In genomic region chr10:102621418-102622325, GRCh38 we compare ENCODE assay signal across 10 cellular contexts. TPM values are rescaled to one million over a fixed set of nuclear protein-coding genes. Genes with fewer than 3 reads are reported as not detected.
DNase-seq lines count a peak whose midpoint lies in the region; ATAC-seq and TF ChIP-seq lines count a peak whose summit lies in the region.
"Had no signal": no experiment of that assay in that cellular context is flagged by ENCODE, and none has a peak within 500 bp of the region (broad histone marks: within the 10 kb centered on the region; RNA-seq: fewer than 3 reads in every experiment).

No MANE protein-coding gene starts in this region.

- H3K36me3 ChIP-seq in gastroesophageal sphincter, result peaks cover 0 to 17% of the 10 kb centered on the region in 2 donors

- H3K27ac ChIP-seq in RWPE1 (peak overlapping the region; percentile 47), gastroesophageal sphincter (peak overlapping the region in 3 of 4 donors; percentile 60 to 70 (median 68))

- H3K9me3 Mint-ChIP-seq in progenitor cell of endocrine pancreas (ENCODE audit: low read depth), result no peaks in the 10 kb centered on the region
- H3K9me3 Mint-ChIP-seq in activated naive CD8-positive, alpha-beta T cell treated with anti-CD3 and anti-CD28 coated beads, Interleukin-2, amount 50 U/mL, for 24 hours, result no peaks in the 10 kb centered on the region
- H3K9me3 Mint-ChIP-seq: naive B cell had no signal

- TF ChIP-seq EP300 in gastroesophageal sphincter (IDR thresholded peaks at IDR 0.05), result no peak

- TF ChIP-seq POLR2A in gastroesophageal sphincter (IDR thresholded peaks at IDR 0.05), result no peak

- H3K4me1 ChIP-seq in gastroesophageal sphincter, result peaks cover 0 to 87% (median 56%) of the 10 kb centered on the region in 3 donors

- peaks cover 20% of the 10 kb centered on the region for H3K4me1 Mint-ChIP-seq in progenitor cell of endocrine pancreas (ENCODE audit: low read depth)
- H3K4me1 Mint-ChIP-seq in activated naive CD8-positive, alpha-beta T cell treated with anti-CD3 and anti-CD28 coated beads, Interleukin-2, amount 50 U/mL, for 24 hours, result no peaks in the 10 kb centered on the region

- H3K27me3 ChIP-seq in gastroesophageal sphincter, result no peaks in the 10 kb centered on the region

- DNase-seq in AG10803 (ENCODE audit: low read depth) (peak; percentile 65), RWPE1 (ENCODE audit: low spot score) (no peak), progenitor cell of endocrine pancreas (ENCODE audit: low spot score, unreplicated experiment) (no peak)
- no peak for DNase-seq in activated naive CD8-positive, alpha-beta T cell treated with anti-CD3 and anti-CD28 coated beads, Interleukin-2, amount 50 U/mL, for 24 hours
- no peak for DNase-seq in activated effector memory CD4-positive, alpha-beta T cell treated with Interleukin-2 at 50 U/mL for 16 hours
- no peak for DNase-seq in stimulated activated naive CD4-positive, alpha-beta T cell treated with Interleukin-2 at 50 U/mL for 16 hours (lab: John Stamatoyannopoulos, UW)
- DNase-seq: naive B cell had no signal

- TF ChIP-seq CTCF in AG10803 (conservative IDR thresholded peaks at IDR 0.05; ENCODE audit: low read length), result no peak
- no peak for TF ChIP-seq CTCF in RWPE1 (conservative IDR thresholded peaks at IDR 0.05; ENCODE audit: low read depth)
- TF ChIP-seq CTCF in gastroesophageal sphincter (IDR thresholded peaks at IDR 0.05), result no peak
- TF ChIP-seq CTCF in progenitor cell of endocrine pancreas (IDR thresholded peaks at IDR 0.05; ENCODE audit: unreplicated experiment), result no peak

- 60 to 70% methylated on average over 3 of the region's 13 CpGs for WGBS in gastroesophageal sphincter (ENCODE audit: low coverage in 1 of 2), 2 donors

- H3K36me3 Mint-ChIP-seq in progenitor cell of endocrine pancreas (ENCODE audit: insufficient read depth), result peaks cover 9% of the 10 kb centered on the region
- no peaks in the 10 kb centered on the region for H3K36me3 Mint-ChIP-seq in activated naive CD8-positive, alpha-beta T cell treated with anti-CD3 and anti-CD28 coated beads, Interleukin-2, amount 50 U/mL, for 24 hours (ENCODE audit: low read depth)

- H3K4me3 ChIP-seq in AG10803 (ENCODE audit: low read length) (no peak overlapping the region), gastroesophageal sphincter (no peak overlapping the region)
- H3K4me3 ChIP-seq: K562 had no signal

- H3K4me3 Mint-ChIP-seq in progenitor cell of endocrine pancreas (ENCODE audit: low read depth), result no peak overlapping the region
- H3K4me3 Mint-ChIP-seq in activated naive CD8-positive, alpha-beta T cell treated with anti-CD3 and anti-CD28 coated beads, Interleukin-2, amount 50 U/mL, for 24 hours, result no peak overlapping the region
- H3K4me3 Mint-ChIP-seq: naive B cell had no signal

- H3K27ac Mint-ChIP-seq in progenitor cell of endocrine pancreas, result peak overlapping the region; percentile 89
- no peak overlapping the region for H3K27ac Mint-ChIP-seq in activated naive CD8-positive, alpha-beta T cell treated with anti-CD3 and anti-CD28 coated beads, Interleukin-2, amount 50 U/mL, for 24 hours
- H3K27ac Mint-ChIP-seq: naive B cell had no signal

- ATAC-seq in gastroesophageal sphincter, result no peak
- ATAC-seq in activated naive CD8-positive, alpha-beta T cell treated with anti-CD3 and anti-CD28 coated beads, Interleukin-2, amount 50 U/mL, for 24 hours, result no peak
- no peak for ATAC-seq in GM19395 (IDR thresholded peaks at IDR 0.05; ENCODE audit: unreplicated experiment)

- POLR2A ChIA-PET in RWPE1 (lab: Yijun Ruan, JAX; ENCODE audit: low non-redundant PET), result no interaction called here

- no peaks in the 10 kb centered on the region for H3K9me3 ChIP-seq in gastroesophageal sphincter

- H3K27me3 Mint-ChIP-seq in progenitor cell of endocrine pancreas, result no peaks in the 10 kb centered on the region
- no peaks in the 10 kb centered on the region for H3K27me3 Mint-ChIP-seq in activated naive CD8-positive, alpha-beta T cell treated with anti-CD3 and anti-CD28 coated beads, Interleukin-2, amount 50 U/mL, for 24 hours
- H3K27me3 Mint-ChIP-seq: naive B cell had no signal

- CTCF ChIA-PET in RWPE1 (lab: Yijun Ruan, JAX), result interaction anchor here (0.6 to 0.7 kb wide), 2 partner anchors 8 to 101 kb away, joined by 3 to 5 read pairs; no protein-coding TSS in a partner anchor

RNA-seq across cellular contexts. Expression of gene TRIM8, which starts 22.6 kb away (rescaled TPM):
- total RNA-seq in gastroesophageal sphincter (100 to 1,000 TPM in 3 of 4 donors, 10 to 100 TPM in 1; 96.7 to 171 (median 131) TPM), progenitor cell of endocrine pancreas (66.1 and 69.1 TPM in 2 replicates)
